12 cellular contexts compared by ENCODE assay signal in the genomic region with DNA sequence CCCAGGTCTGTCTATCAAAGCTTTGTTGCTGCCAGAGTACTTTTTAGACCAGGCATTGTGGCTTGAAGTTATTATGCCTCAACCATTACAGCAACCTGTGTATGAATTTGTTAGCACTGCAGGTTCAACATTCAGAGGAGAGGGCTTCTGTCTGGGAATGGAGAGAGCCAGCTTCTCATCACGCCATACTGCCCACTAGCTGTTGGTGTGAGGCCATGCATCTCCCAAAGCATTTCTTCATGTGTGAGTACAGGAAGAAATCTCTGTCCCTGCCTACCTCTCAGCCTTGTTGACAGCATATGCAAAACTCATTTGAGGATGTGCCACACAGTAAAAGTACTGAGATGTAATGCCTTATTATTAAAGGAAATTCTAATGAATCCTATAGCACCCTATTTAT.
DNase-seq lines count a peak whose midpoint lies in the region; ATAC-seq, FAIRE-seq and TF ChIP-seq lines count a peak whose summit lies in the region.
"Had no signal": no experiment of that assay in that cellular context is flagged by ENCODE, and none has a peak within 500 bp of the region (broad histone marks: within the 10 kb centered on the region; RNA-seq: fewer than 3 reads in every experiment).

No MANE protein-coding gene starts in this region.

- H3K18ac ChIP-seq in mesendoderm (ENCODE audit: low read length) = no peak overlapping the region

- no peak overlapping the region for H3K4me2 ChIP-seq in DND-41 (ENCODE audit: insufficient read depth, low read length)
- no peak overlapping the region for H3K4me2 ChIP-seq in astrocyte (ENCODE audit: low read length)
- H3K4me2 ChIP-seq in mesendoderm (ENCODE audit: low read length) = no peak overlapping the region

- no peak overlapping the region for H2AK5ac ChIP-seq in mesendoderm (ENCODE audit: low read length)

- no peak overlapping the region for H3K56ac ChIP-seq in mesendoderm (ENCODE audit: low read length)

- H3K36me3 ChIP-seq in DND-41 (ENCODE audit: insufficient read depth, low read length) = no peaks in the 10 kb centered on the region
- H3K36me3 ChIP-seq in astrocyte (ENCODE audit: insufficient read depth, low read length) = no peaks in the 10 kb centered on the region
- no peaks in the 10 kb centered on the region for H3K36me3 ChIP-seq in mesendoderm (ENCODE audit: control insufficient read depth, insufficient read depth, low read length)

- H3K4me3 Mint-ChIP-seq in astrocyte (ENCODE audit: unreplicated experiment) = no peak overlapping the region
- H3K4me3 Mint-ChIP-seq in stimulated activated naive B cell treated with anti-CD40 and anti-IgM and Interleukin-4, amounts not matched to agents 10 μg/mL and 1 μg/mL and 100 μg/mL, for 72 hours = no peak overlapping the region
- H3K4me3 Mint-ChIP-seq in naive thymus-derived CD8-positive, alpha-beta T cell = no peak overlapping the region
- H3K4me3 Mint-ChIP-seq: activated CD4-positive, alpha-beta T cell treated with anti-CD3 and anti-CD28 coated beads, Interleukin-2, amount 10 ng/mL, durations not matched to agents 7 days and 5 days; activated naive CD8-positive, alpha-beta T cell treated with anti-CD3 and anti-CD28 coated beads, Interleukin-2, amount 10 ng/mL, durations not matched to agents 7 days and 5 days had no signal

- H3K27ac Mint-ChIP-seq in astrocyte (ENCODE audit: unreplicated experiment) = no peak overlapping the region
- H3K27ac Mint-ChIP-seq in stimulated activated naive B cell treated with anti-CD40 and anti-IgM and Interleukin-4, amounts not matched to agents 10 μg/mL and 1 μg/mL and 100 μg/mL, for 72 hours = no peak overlapping the region
- H3K27ac Mint-ChIP-seq in naive thymus-derived CD8-positive, alpha-beta T cell = no peak overlapping the region
- H3K27ac Mint-ChIP-seq: activated CD4-positive, alpha-beta T cell treated with anti-CD3 and anti-CD28 coated beads, Interleukin-2, amount 10 ng/mL, durations not matched to agents 7 days and 5 days; activated naive CD8-positive, alpha-beta T cell treated with anti-CD3 and anti-CD28 coated beads, Interleukin-2, amount 10 ng/mL, durations not matched to agents 7 days and 5 days had no signal

- WGBS in mesendoderm (ENCODE audit: extremely low coverage, insufficient coverage, low lambda C conversion rate) = no CpG with 5 or more reads among the region's 1 CpG

- H2BK120ac ChIP-seq in mesendoderm (ENCODE audit: low read depth, low read length) = no peak overlapping the region

- H4K8ac ChIP-seq in mesendoderm (ENCODE audit: low read depth, low read length) = no peak overlapping the region

- no peak for ATAC-seq in DND-41 (ENCODE audit: insufficient read depth, low read depth)
- ATAC-seq in stimulated activated naive B cell treated with anti-CD40 and anti-IgM and Interleukin-4, amounts not matched to agents 10 μg/mL and 1 μg/mL and 100 μg/mL, for 72 hours (replicated peaks) = no peak
- ATAC-seq in naive thymus-derived CD8-positive, alpha-beta T cell = no peak
- no peak for ATAC-seq in GM21717 (IDR thresholded peaks at IDR 0.05; ENCODE audit: unreplicated experiment)
- no peak for ATAC-seq in GM21528 (IDR thresholded peaks at IDR 0.05; ENCODE audit: low FRiP score, unreplicated experiment)

- H3K4me3 ChIP-seq in DND-41 (ENCODE audit: low read depth in 1 of 2, low read length in 2 of 2) = no peak overlapping the region
- H3K4me3 ChIP-seq in astrocyte (ENCODE audit: insufficient read depth, low read depth, low read length) = no peak overlapping the region
- no peak overlapping the region for H3K4me3 ChIP-seq in mesendoderm (ENCODE audit: low read length)

- H2BK15ac ChIP-seq in mesendoderm (replicated peaks; ENCODE audit: low read depth) = no peak overlapping the region

- H3K9me3 Mint-ChIP-seq in astrocyte (ENCODE audit: unreplicated experiment) = peaks cover 3% of the 10 kb centered on the region
- H3K9me3 Mint-ChIP-seq in stimulated activated naive B cell treated with anti-CD40 and anti-IgM and Interleukin-4, amounts not matched to agents 10 μg/mL and 1 μg/mL and 100 μg/mL, for 72 hours = peaks cover 2 to 3% of the 10 kb centered on the region in 2 donors
- peaks cover 0 to 7% (median 0%) of the 10 kb centered on the region in 9 donors for H3K9me3 Mint-ChIP-seq in naive thymus-derived CD8-positive, alpha-beta T cell
- H3K9me3 Mint-ChIP-seq: activated CD4-positive, alpha-beta T cell treated with anti-CD3 and anti-CD28 coated beads, Interleukin-2, amount 10 ng/mL, durations not matched to agents 7 days and 5 days; activated naive CD8-positive, alpha-beta T cell treated with anti-CD3 and anti-CD28 coated beads, Interleukin-2, amount 10 ng/mL, durations not matched to agents 7 days and 5 days had no signal

- FAIRE-seq in astrocyte (lab: Jason Lieb, UNC) = no peak

- H2AFZ ChIP-seq in DND-41 (ENCODE audit: low read depth, low read length) (no peak overlapping the region), astrocyte (ENCODE audit: low read depth, low read length) (no peak overlapping the region)

- no peaks in the 10 kb centered on the region for H3K79me2 ChIP-seq in DND-41 (ENCODE audit: insufficient read depth, low read length)
- no peaks in the 10 kb centered on the region for H3K79me2 ChIP-seq in astrocyte (ENCODE audit: insufficient read depth, low read length)
- no peaks in the 10 kb centered on the region for H3K79me2 ChIP-seq in mesendoderm (ENCODE audit: control insufficient read depth, insufficient read depth, low read length)

- H3K4me1 Mint-ChIP-seq in astrocyte (ENCODE audit: low read depth, unreplicated experiment) = peaks cover 7% of the 10 kb centered on the region
- H3K4me1 Mint-ChIP-seq in stimulated activated naive B cell treated with anti-CD40 and anti-IgM and Interleukin-4, amounts not matched to agents 10 μg/mL and 1 μg/mL and 100 μg/mL, for 72 hours = no peaks in the 10 kb centered on the region
- no peaks in the 10 kb centered on the region for H3K4me1 Mint-ChIP-seq in naive thymus-derived CD8-positive, alpha-beta T cell
- H3K4me1 Mint-ChIP-seq: activated CD4-positive, alpha-beta T cell treated with anti-CD3 and anti-CD28 coated beads, Interleukin-2, amount 10 ng/mL, durations not matched to agents 7 days and 5 days; activated naive CD8-positive, alpha-beta T cell treated with anti-CD3 and anti-CD28 coated beads, Interleukin-2, amount 10 ng/mL, durations not matched to agents 7 days and 5 days had no signal

- H4K20me1 ChIP-seq in DND-41 (ENCODE audit: insufficient read depth, low read length) (no peaks in the 10 kb centered on the region), astrocyte (ENCODE audit: insufficient read depth, low read length) (no peaks in the 10 kb centered on the region)

- POLR2A ChIA-PET in HEK293T (lab: Yijun Ruan, JAX) = interaction anchor here (1.1 kb wide), 1 partner anchor 39 kb away, joined by 3 read pairs; no protein-coding TSS in a partner anchor
- POLR2A ChIA-PET in naive thymus-derived CD8-positive, alpha-beta T cell (lab: Charles Lee) = no interaction called here

- no peak overlapping the region for H3K4ac ChIP-seq in mesendoderm (ENCODE audit: low read depth, low read length)

- H3K9me3 ChIP-seq in DND-41 (ENCODE audit: insufficient read depth, low read length, severe bottlenecking) (no peaks in the 10 kb centered on the region), astrocyte (ENCODE audit: insufficient read depth, low read depth, low read length) (no peaks in the 10 kb centered on the region)

- TF ChIP-seq CTCF in DND-41 (IDR thresholded peaks at IDR 0.05; ENCODE audit: borderline replicate concordance, extremely low read depth, low read length, poor library complexity, severe bottlenecking) = peak; percentile 14
- peak; percentile 19 for TF ChIP-seq CTCF in astrocyte (IDR thresholded peaks at IDR 0.05; ENCODE audit: insufficient read depth, low read depth, low read length)

- DNase-seq in DND-41 = no peak
- peak; percentile 35 for DNase-seq in HEK293T (ENCODE audit: extremely low spot score)
- no peak for DNase-seq in astrocyte (ENCODE audit: low read depth)
- peak; percentile 70 for DNase-seq in mesendoderm
- DNase-seq in stimulated activated naive B cell treated with anti-CD40 and anti-IgM and Interleukin-4, amounts not matched to agents 10 μg/mL and 1 μg/mL and 100 μg/mL, for 72 hours = no peak
- DNase-seq in naive thymus-derived CD8-positive, alpha-beta T cell = no peak
- DNase-seq: activated CD4-positive, alpha-beta T cell treated with anti-CD3 and anti-CD28 coated beads, Interleukin-2, amount 10 ng/mL, durations not matched to agents 7 days and 5 days; activated naive CD8-positive, alpha-beta T cell treated with anti-CD3 and anti-CD28 coated beads, Interleukin-2, amount 10 ng/mL, durations not matched to agents 7 days and 5 days; islet precursor cell; NCI-H1105 treated with DMSO at 0.1 percent for 48 hours had no signal

- H3K4me1 ChIP-seq in DND-41 (ENCODE audit: insufficient read depth, low read length) (no peaks in the 10 kb centered on the region), astrocyte (ENCODE audit: insufficient read depth, low read length) (no peaks in the 10 kb centered on the region), mesendoderm (ENCODE audit: control insufficient read depth, low read depth, low read length) (no peaks in the 10 kb centered on the region)

- H3K27me3 Mint-ChIP-seq in astrocyte (ENCODE audit: low read depth, unreplicated experiment) = peaks cover 6% of the 10 kb centered on the region
- no peaks in the 10 kb centered on the region for H3K27me3 Mint-ChIP-seq in stimulated activated naive B cell treated with anti-CD40 and anti-IgM and Interleukin-4, amounts not matched to agents 10 μg/mL and 1 μg/mL and 100 μg/mL, for 72 hours
- peaks cover 0 to 5% (median 0%) of the 10 kb centered on the region in 5 donors for H3K27me3 Mint-ChIP-seq in naive thymus-derived CD8-positive, alpha-beta T cell
- H3K27me3 Mint-ChIP-seq: activated CD4-positive, alpha-beta T cell treated with anti-CD3 and anti-CD28 coated beads, Interleukin-2, amount 10 ng/mL, durations not matched to agents 7 days and 5 days; activated naive CD8-positive, alpha-beta T cell treated with anti-CD3 and anti-CD28 coated beads, Interleukin-2, amount 10 ng/mL, durations not matched to agents 7 days and 5 days had no signal

- H2BK5ac ChIP-seq in mesendoderm (ENCODE audit: low read length) = no peak overlapping the region

- no peaks in the 10 kb centered on the region for H3K79me1 ChIP-seq in mesendoderm (ENCODE audit: low read length)

- H3K27me3 ChIP-seq in DND-41 (ENCODE audit: insufficient read depth, low read length, poor library complexity) (no peaks in the 10 kb centered on the region), astrocyte (ENCODE audit: insufficient read depth, low read length) (peaks cover 4% of the 10 kb centered on the region), mesendoderm (ENCODE audit: insufficient read depth, low read length, poor library complexity) (no peaks in the 10 kb centered on the region)

- H3K23ac ChIP-seq in mesendoderm (ENCODE audit: low read length) = no peak overlapping the region

- no peak overlapping the region for H4K5ac ChIP-seq in mesendoderm (ENCODE audit: low read length)

- CTCF ChIA-PET in HEK293T (lab: Yijun Ruan, JAX) = interaction anchor here (0.7 to 2.1 kb wide), 5 partner anchors 9 to 77 kb away, joined by 3 to 6 read pairs (median 3); partner anchors contain the start of gene PPARGC1A

- H3K36me3 Mint-ChIP-seq in astrocyte (ENCODE audit: low read depth, unreplicated experiment) = no peaks in the 10 kb centered on the region
- H3K36me3 Mint-ChIP-seq in stimulated activated naive B cell treated with anti-CD40 and anti-IgM and Interleukin-4, amounts not matched to agents 10 μg/mL and 1 μg/mL and 100 μg/mL, for 72 hours = no peaks in the 10 kb centered on the region
- H3K36me3 Mint-ChIP-seq in naive thymus-derived CD8-positive, alpha-beta T cell = no peaks in the 10 kb centered on the region
- H3K36me3 Mint-ChIP-seq: activated naive CD8-positive, alpha-beta T cell treated with anti-CD3 and anti-CD28 coated beads, Interleukin-2, amount 10 ng/mL, durations not matched to agents 7 days and 5 days had no signal

- no peak overlapping the region for H3K9ac ChIP-seq in DND-41 (ENCODE audit: low read depth, low read length)
- no peak overlapping the region for H3K9ac ChIP-seq in astrocyte (ENCODE audit: low read length)
- no peak overlapping the region for H3K9ac ChIP-seq in mesendoderm (ENCODE audit: low read length)

- H3K27ac ChIP-seq in DND-41 (ENCODE audit: low read length) (no peak overlapping the region), astrocyte (ENCODE audit: low read depth, low read length) (no peak overlapping the region), mesendoderm (ENCODE audit: low read depth, low read length) (no peak overlapping the region)

Comparison
In these comparisons a context has a peak if more than half of its experiments do, and no peak if none do; other contexts are left out.
1. DNase-seq: peak in HEK293T (single experiment) and mesendoderm (single experiment); none in DND-41 (single experiment), astrocyte (single experiment), stimulated activated naive B cell treated with anti-CD40 and anti-IgM and Interleukin-4, amounts not matched to agents 10 μg/mL and 1 μg/mL and 100 μg/mL, for 72 hours (single experiment) and naive thymus-derived CD8-positive, alpha-beta T cell (0 of 10).